1 cellular context compared by ENCODE assay signal in the genomic region with DNA sequence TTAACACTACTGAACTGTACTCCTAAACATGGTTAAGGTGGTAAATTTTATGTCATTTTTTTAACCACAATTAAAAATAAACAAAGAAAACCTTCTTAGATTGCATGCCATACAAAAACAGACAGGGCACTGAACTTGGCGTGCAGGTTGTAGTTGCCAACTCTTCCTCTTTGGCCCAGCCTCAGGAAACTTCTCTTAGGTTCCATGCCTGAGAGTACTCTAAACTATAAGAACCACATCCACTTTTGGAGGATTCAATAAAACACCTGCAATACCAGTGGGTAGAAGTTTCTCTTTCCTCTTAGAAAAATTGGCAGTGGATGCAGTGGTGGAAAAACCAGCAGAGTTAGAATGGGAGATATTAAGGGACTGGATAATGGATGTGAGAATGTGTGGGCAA.
TF ChIP-seq lines count a peak whose summit lies in the region.

No MANE protein-coding gene starts in this region.

TF ChIP-seq in HepG2, 621 proteins besides CTCF, POLR2A, EP300 and RAD21 (continued from another document):
- TF ChIP-seq, protein P1, sequence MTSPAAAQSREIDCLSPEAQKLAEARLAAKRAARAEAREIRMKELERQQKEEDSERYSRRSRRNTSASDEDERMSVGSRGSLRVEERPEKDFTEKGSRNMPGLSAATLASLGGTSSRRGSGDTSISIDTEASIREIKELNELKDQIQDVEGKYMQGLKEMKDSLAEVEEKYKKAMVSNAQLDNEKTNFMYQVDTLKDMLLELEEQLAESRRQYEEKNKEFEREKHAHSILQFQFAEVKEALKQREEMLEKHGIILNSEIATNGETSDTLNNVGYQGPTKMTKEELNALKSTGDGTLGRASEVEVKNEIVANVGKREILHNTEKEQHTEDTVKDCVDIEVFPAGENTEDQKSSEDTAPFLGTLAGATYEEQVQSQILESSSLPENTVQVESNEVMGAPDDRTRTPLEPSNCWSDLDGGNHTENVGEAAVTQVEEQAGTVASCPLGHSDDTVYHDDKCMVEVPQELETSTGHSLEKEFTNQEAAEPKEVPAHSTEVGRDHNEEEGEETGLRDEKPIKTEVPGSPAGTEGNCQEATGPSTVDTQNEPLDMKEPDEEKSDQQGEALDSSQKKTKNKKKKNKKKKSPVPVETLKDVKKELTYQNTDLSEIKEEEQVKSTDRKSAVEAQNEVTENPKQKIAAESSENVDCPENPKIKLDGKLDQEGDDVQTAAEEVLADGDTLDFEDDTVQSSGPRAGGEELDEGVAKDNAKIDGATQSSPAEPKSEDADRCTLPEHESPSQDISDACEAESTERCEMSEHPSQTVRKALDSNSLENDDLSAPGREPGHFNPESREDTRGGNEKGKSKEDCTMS (CRISPR knock-in tag; conservative IDR thresholded peaks at IDR 0.05): no peak
- TF ChIP-seq MBD4 (IDR thresholded peaks at IDR 0.05; ENCODE audit: borderline replicate concordance, low read length) (no peak), IRX3 (CRISPR knock-in tag; IDR thresholded peaks at IDR 0.05; ENCODE audit: borderline replicate concordance, low read depth) (no peak), ZNF124 (CRISPR knock-in tag; IDR thresholded peaks at IDR 0.05) (no peak), GABPB1 (CRISPR knock-in tag; IDR thresholded peaks at IDR 0.05) (no peak), ZNF136 (CRISPR knock-in tag; IDR thresholded peaks at IDR 0.05; ENCODE audit: low read depth) (no peak), MAF1 (CRISPR knock-in tag; IDR thresholded peaks at IDR 0.05; ENCODE audit: borderline replicate concordance) (no peak), SOX5 (CRISPR knock-in tag; IDR thresholded peaks at IDR 0.05; ENCODE audit: borderline replicate concordance) (no peak)
- TF ChIP-seq, protein P2, sequence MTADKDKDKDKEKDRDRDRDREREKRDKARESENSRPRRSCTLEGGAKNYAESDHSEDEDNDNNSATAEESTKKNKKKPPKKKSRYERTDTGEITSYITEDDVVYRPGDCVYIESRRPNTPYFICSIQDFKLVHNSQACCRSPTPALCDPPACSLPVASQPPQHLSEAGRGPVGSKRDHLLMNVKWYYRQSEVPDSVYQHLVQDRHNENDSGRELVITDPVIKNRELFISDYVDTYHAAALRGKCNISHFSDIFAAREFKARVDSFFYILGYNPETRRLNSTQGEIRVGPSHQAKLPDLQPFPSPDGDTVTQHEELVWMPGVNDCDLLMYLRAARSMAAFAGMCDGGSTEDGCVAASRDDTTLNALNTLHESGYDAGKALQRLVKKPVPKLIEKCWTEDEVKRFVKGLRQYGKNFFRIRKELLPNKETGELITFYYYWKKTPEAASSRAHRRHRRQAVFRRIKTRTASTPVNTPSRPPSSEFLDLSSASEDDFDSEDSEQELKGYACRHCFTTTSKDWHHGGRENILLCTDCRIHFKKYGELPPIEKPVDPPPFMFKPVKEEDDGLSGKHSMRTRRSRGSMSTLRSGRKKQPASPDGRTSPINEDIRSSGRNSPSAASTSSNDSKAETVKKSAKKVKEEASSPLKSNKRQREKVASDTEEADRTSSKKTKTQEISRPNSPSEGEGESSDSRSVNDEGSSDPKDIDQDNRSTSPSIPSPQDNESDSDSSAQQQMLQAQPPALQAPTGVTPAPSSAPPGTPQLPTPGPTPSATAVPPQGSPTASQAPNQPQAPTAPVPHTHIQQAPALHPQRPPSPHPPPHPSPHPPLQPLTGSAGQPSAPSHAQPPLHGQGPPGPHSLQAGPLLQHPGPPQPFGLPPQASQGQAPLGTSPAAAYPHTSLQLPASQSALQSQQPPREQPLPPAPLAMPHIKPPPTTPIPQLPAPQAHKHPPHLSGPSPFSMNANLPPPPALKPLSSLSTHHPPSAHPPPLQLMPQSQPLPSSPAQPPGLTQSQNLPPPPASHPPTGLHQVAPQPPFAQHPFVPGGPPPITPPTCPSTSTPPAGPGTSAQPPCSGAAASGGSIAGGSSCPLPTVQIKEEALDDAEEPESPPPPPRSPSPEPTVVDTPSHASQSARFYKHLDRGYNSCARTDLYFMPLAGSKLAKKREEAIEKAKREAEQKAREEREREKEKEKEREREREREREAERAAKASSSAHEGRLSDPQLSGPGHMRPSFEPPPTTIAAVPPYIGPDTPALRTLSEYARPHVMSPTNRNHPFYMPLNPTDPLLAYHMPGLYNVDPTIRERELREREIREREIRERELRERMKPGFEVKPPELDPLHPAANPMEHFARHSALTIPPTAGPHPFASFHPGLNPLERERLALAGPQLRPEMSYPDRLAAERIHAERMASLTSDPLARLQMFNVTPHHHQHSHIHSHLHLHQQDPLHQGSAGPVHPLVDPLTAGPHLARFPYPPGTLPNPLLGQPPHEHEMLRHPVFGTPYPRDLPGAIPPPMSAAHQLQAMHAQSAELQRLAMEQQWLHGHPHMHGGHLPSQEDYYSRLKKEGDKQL (CRISPR knock-in tag; IDR thresholded peaks at IDR 0.05; ENCODE audit: low read depth): no peak
TF ChIP-seq in HepG2: peak in this region for 0.
